ENCODE assay signal across 8 cellular contexts in genomic region chr4:40909363-40909876, GRCh38.
DNase-seq lines count a peak whose midpoint lies in the region; ATAC-seq and TF ChIP-seq lines count a peak whose summit lies in the region.

No MANE protein-coding gene starts in this region.

- H3K27ac ChIP-seq in RWPE2 (ENCODE audit: poor library complexity, severe bottlenecking) (peak overlapping the region; percentile 81), lower lobe of right lung (no peak overlapping the region)

- H3K27me3 ChIP-seq in RWPE2 (ENCODE audit: insufficient read depth, poor library complexity, severe bottlenecking) (no peaks in the 10 kb centered on the region), lower lobe of right lung (ENCODE audit: low read depth) (no peaks in the 10 kb centered on the region)

- TF ChIP-seq CTCF in RWPE2 (IDR thresholded peaks at IDR 0.05; ENCODE audit: poor library complexity, severe bottlenecking) (no peak), epithelial cell of esophagus (IDR thresholded peaks at IDR 0.05; ENCODE audit: insufficient read depth, low read depth, low read length, missing control alignments) (no peak), lower lobe of right lung (IDR thresholded peaks at IDR 0.05) (no peak)

- ATAC-seq in RWPE2 (ENCODE audit: low read depth) (peak; percentile 77), HG03039 (IDR thresholded peaks at IDR 0.05; ENCODE audit: unreplicated experiment) (no peak), lower lobe of right lung (no peak)

- peak; percentile 33 to 44 for DNase-seq in activated CD4-positive, alpha-beta T cell treated with anti-CD3 and anti-CD28 coated beads for 24 hours (ENCODE audit: low read depth in 2 of 2)
- no peak for DNase-seq in activated CD4-positive, alpha-beta T cell treated with anti-CD3 and anti-CD28 coated beads, Interleukin-2, amount 50 U/mL, for 1 hour
- DNase-seq in RWPE2 (ENCODE audit: low spot score) (no peak), epithelial cell of esophagus (ENCODE audit: low read depth) (peak; percentile 91), amygdala (lab: John Stamatoyannopoulos, UW) (no peak), lower lobe of right lung (no peak)
- peak; percentile 31 to 36 for DNase-seq in stimulated activated CD8-positive, alpha-beta memory T cell treated with anti-CD3 and anti-CD28 coated beads, Interleukin-15, amount 100 ng/mL, for 48 hours (ENCODE audit: low read depth in 2 of 2)

- intact Hi-C loops in lower lobe of right lung (cut with DNase I), result no loop called here

- no peak overlapping the region for H3K4me3 ChIP-seq in RWPE2 (ENCODE audit: severe bottlenecking)
- no peak overlapping the region for H3K4me3 ChIP-seq in epithelial cell of esophagus (ENCODE audit: low read length)
- H3K4me3 ChIP-seq in lower lobe of right lung, result no peak overlapping the region

- no peaks in the 10 kb centered on the region for H3K9me3 ChIP-seq in RWPE2 (ENCODE audit: severe bottlenecking)
- H3K9me3 ChIP-seq in lower lobe of right lung, result no peaks in the 10 kb centered on the region

- H3K4me1 ChIP-seq in RWPE2 (ENCODE audit: insufficient read depth, poor library complexity, severe bottlenecking), result peaks cover 20% of the 10 kb centered on the region
- peaks cover 14% of the 10 kb centered on the region for H3K4me1 ChIP-seq in lower lobe of right lung

- H3K36me3 ChIP-seq in RWPE2 (ENCODE audit: low read depth) (peaks cover 5% of the 10 kb centered on the region; the same call in 1 of the 2 replicates), lower lobe of right lung (no peaks in the 10 kb centered on the region)

Comparison
In these comparisons a context has a peak if more than half of its experiments do, and no peak if none do; other contexts are left out.
1. DNase-seq: peak in activated CD4-positive, alpha-beta T cell treated with anti-CD3 and anti-CD28 coated beads for 24 hours (2 of 2), epithelial cell of esophagus (single experiment) and stimulated activated CD8-positive, alpha-beta memory T cell treated with anti-CD3 and anti-CD28 coated beads, Interleukin-15, amount 100 ng/mL, for 48 hours (2 of 2); none in activated CD4-positive, alpha-beta T cell treated with anti-CD3 and anti-CD28 coated beads, Interleukin-2, amount 50 U/mL, for 1 hour (single experiment), RWPE2 (single experiment), amygdala (0 of 56) and lower lobe of right lung (single experiment).